ENCODE assay signal across 8 cellular contexts in the genomic region with DNA sequence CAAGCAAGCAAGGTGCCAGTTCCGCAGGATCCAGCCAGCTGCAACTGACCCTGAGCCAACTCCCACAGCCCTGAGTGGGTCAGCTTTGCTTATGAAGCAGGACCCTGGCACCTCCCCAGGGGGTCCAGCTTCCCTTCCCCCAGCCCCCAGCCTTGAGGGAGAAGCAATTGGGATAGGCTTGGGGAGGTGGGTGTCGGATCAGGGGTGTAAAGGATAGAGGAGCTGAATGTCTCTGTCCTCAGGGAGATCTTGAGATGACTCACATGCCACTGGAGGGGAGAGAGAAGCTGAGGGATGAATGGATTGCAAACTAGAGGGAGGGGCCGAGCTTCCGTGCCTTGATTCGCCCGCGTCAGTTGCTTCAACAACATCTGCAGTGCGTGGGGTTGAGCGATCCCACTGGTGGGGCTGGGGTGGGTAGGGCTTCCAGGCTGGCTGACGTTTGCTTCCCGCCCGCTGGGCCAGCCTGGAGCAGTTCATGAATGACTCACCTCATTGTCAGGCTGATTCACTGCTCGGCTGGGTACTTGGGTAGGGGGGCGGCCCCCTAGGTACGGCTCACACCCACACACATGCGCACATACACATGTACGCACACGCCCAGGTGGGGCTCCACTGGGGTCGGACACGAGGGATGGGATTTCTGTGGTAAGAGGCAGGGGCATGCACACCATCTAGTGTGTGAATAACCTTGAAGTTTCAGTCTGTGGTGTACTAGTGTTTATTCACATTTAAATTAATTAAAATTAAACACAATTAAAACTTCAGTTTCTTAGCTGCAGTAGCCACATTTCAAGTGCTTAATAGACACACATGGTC. TPM values are rescaled to one million over a fixed set of nuclear protein-coding genes. Genes with fewer than 3 reads are reported as not detected.
A peak's percentile ranks its signal among the peaks of the same experiment; 100 is the strongest.
DNase-seq lines count a peak whose midpoint lies in the region; ATAC-seq and TF ChIP-seq lines count a peak whose summit lies in the region.

No MANE protein-coding gene starts in this region.

- no peak for TF ChIP-seq POLR2A in breast epithelium (IDR thresholded peaks at IDR 0.05)

- H3K27me3 ChIP-seq in breast epithelium (no peaks in the 10 kb centered on the region), WERI-Rb-1 (ENCODE audit: insufficient read depth, low read depth, severe bottlenecking) (no peaks in the 10 kb centered on the region)

- no peak overlapping the region for H3K4me3 Mint-ChIP-seq in activated B cell treated with CpG ODN at 0.5 μM for 24 hours

- peak overlapping the region; percentile 30 for H3K27ac Mint-ChIP-seq in activated B cell treated with CpG ODN at 0.5 μM for 24 hours

- peaks cover 0 to 16% of the 10 kb centered on the region in 2 donors for H3K4me1 ChIP-seq in breast epithelium

- H3K36me3 ChIP-seq in breast epithelium (no peaks in the 10 kb centered on the region), WERI-Rb-1 (no peaks in the 10 kb centered on the region)

- POLR2A ChIA-PET in activated B cell treated with CpG ODN at 0.5 μM for 24 hours (lab: Charles Lee), result interaction anchor here (1.1 kb wide), 2 partner anchors 15 kb away, joined by 3 to 4 read pairs; partner anchors contain the start of gene HDAC5

- H3K9me3 ChIP-seq in breast epithelium (no peaks in the 10 kb centered on the region), WERI-Rb-1 (ENCODE audit: severe bottlenecking) (no peaks in the 10 kb centered on the region)

- CTCF ChIA-PET in activated B cell treated with CpG ODN at 0.5 μM for 24 hours (lab: Charles Lee), result no interaction called here

- H3K9me3 Mint-ChIP-seq in activated B cell treated with CpG ODN at 0.5 μM for 24 hours, result no peaks in the 10 kb centered on the region

- peak; percentile 97 for DNase-seq in Daoy (ENCODE audit: low read depth)
- DNase-seq in NCI-H2081 treated with DMSO at 0.1 percent for 48 hours (lab: John Stamatoyannopoulos, UW), result peak; percentile 22
- no peak for DNase-seq in activated B cell treated with CpG ODN at 0.5 μM for 24 hours
- peak; percentile 72 to 78 for DNase-seq in breast epithelium (ENCODE audit: low spot score in 2 of 2)
- DNase-seq in islet precursor cell, result peak; percentile 100
- peak; percentile 43 to 71 (median 56) for DNase-seq in stimulated activated CD4-positive, alpha-beta T cell treated with anti-CD3 and anti-CD28 coated beads, Interleukin-1b, Interleukin-23, amount 100 ng/mL, for 24 hours (ENCODE audit: low read depth in 4 of 4, low spot score in 1 of 4)
- no peak for DNase-seq in WERI-Rb-1

- peak overlapping the region in 2 of 3 donors; percentile 22 to 52 for H3K4me3 ChIP-seq in breast epithelium
- H3K4me3 ChIP-seq in WERI-Rb-1 (ENCODE audit: low read depth, low read length), result no peak overlapping the region

- intact Hi-C loops in activated B cell treated with CpG ODN at 0.5 μM for 24 hours (cut with micrococcal nuclease), result no loop called here
- intact Hi-C loops in breast epithelium (cut with DNase I; ENCODE audit: low total_unique reads), result no loop called here

- peaks cover 15% of the 10 kb centered on the region for H3K4me1 Mint-ChIP-seq in activated B cell treated with CpG ODN at 0.5 μM for 24 hours

- H3K27me3 Mint-ChIP-seq in activated B cell treated with CpG ODN at 0.5 μM for 24 hours, result peaks cover 8% of the 10 kb centered on the region

- no peak for ATAC-seq in activated B cell treated with CpG ODN at 0.5 μM for 24 hours (ENCODE audit: low read depth)
- no peak for ATAC-seq in HG02852 (IDR thresholded peaks at IDR 0.05; ENCODE audit: unreplicated experiment)

- H3K36me3 Mint-ChIP-seq in activated B cell treated with CpG ODN at 0.5 μM for 24 hours (ENCODE audit: low read depth), result no peaks in the 10 kb centered on the region

- no peak for TF ChIP-seq CTCF in activated B cell treated with CpG ODN at 0.5 μM for 24 hours (IDR thresholded peaks at IDR 0.05)
- no peak for TF ChIP-seq CTCF in breast epithelium (IDR thresholded peaks at IDR 0.05)
- TF ChIP-seq CTCF in WERI-Rb-1 (IDR thresholded peaks at IDR 0.05; ENCODE audit: low read depth, low read length), result no peak

- H3K27ac ChIP-seq in breast epithelium, result peak overlapping the region; percentile 42 to 74
- H3K27ac ChIP-seq in WERI-Rb-1, result no peak overlapping the region; the same call in 1 of the 2 replicates

RNA-seq across cellular contexts. Expression of gene HROB, which starts 3.6 kb away (rescaled TPM):
- 4.3 and 7.9 TPM in 2 replicates for total RNA-seq in Daoy (2014; rRNA removed; shearing (Covaris generic))
- total RNA-seq in activated B cell treated with CpG ODN at 0.5 μM for 24 hours (2.2 and 5.0 TPM in 2 replicates), breast epithelium (1 to 10 TPM; 1.2 to 2.1 (median 1.6) TPM)

RNA-seq across cellular contexts. Expression of gene HDAC5, which starts 14.7 kb away (rescaled TPM):
- 24.0 and 33.1 TPM in 2 replicates for total RNA-seq in Daoy (2014; rRNA removed; shearing (Covaris generic))
- 28.4 and 35.1 TPM in 2 replicates for total RNA-seq in activated B cell treated with CpG ODN at 0.5 μM for 24 hours
- total RNA-seq in breast epithelium, result 10 to 100 TPM; 66.5 to 79.3 (median 75.4) TPM

RNA-seq across cellular contexts. Expression of gene ASB16, which starts 32.4 kb away (rescaled TPM):
- not detected in 2 replicates for total RNA-seq in Daoy (2014; rRNA removed; shearing (Covaris generic))
- not detected in 2 replicates for total RNA-seq in activated B cell treated with CpG ODN at 0.5 μM for 24 hours
- under 1 TPM in 2 of 3 donors, not detected in 1; 0.29 to 0.33 TPM for total RNA-seq in breast epithelium

RNA-seq across cellular contexts. Expression of gene TMUB2, which starts 48.7 kb away (rescaled TPM):
- 7.0 and 9.2 TPM in 2 replicates for total RNA-seq in Daoy (2014; rRNA removed; shearing (Covaris generic))
- total RNA-seq in activated B cell treated with CpG ODN at 0.5 μM for 24 hours (32.3 and 36.0 TPM in 2 replicates), breast epithelium (10 to 100 TPM; 36.0 to 52.0 (median 40.6) TPM)

Comparison
In these comparisons a context has a peak if more than half of its experiments do, and no peak if none do; other contexts are left out.
1. DNase-seq: peak in Daoy (single experiment), NCI-H2081 treated with DMSO at 0.1 percent for 48 hours (single experiment), breast epithelium (2 of 2), islet precursor cell (single experiment) and stimulated activated CD4-positive, alpha-beta T cell treated with anti-CD3 and anti-CD28 coated beads, Interleukin-1b, Interleukin-23, amount 100 ng/mL, for 24 hours (4 of 4); none in activated B cell treated with CpG ODN at 0.5 μM for 24 hours (single experiment) and WERI-Rb-1 (single experiment).